1 cellular context compared by ENCODE assay signal in the genomic region with DNA sequence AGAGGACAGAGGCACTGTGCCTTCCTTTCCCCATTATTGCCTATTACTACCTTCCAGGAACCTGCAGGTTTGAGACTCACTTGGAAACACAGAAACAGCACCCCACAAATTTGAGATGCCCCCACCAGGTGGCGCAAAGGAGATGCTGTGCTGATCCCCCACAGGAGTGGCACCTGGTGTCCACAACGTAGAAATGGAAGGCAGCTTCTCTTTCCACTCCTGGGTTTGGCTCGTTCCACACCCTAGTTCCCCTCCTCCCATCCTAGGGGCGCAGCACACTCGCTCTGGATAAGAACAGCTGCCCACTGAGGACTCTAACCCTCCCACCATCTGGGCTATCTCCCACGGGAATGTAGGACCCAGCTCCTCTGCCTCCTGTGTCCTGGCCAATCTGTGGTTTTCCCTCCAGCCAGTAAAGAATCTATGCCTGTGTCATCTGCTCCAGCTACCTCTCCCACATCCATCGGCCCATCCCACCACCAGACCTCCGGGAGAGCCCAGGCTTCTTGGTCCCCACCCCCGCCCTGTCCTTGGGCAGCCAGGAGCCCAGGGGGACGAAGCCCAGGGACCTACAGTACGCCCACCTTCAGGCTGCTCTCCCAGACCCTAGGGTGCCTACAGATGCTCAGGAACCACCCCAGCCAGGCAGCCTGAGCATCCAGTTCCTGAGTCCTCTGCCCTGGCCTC.
TF ChIP-seq lines count a peak whose summit lies in the region.

No MANE protein-coding gene starts in this region.

TF ChIP-seq in HepG2, 621 proteins besides CTCF, POLR2A, EP300 and RAD21 (continues in another document):
- TF ChIP-seq GATAD2A (CRISPR knock-in tag; IDR thresholded peaks at IDR 0.05) (peak; percentile 58), ZNF451 (CRISPR knock-in tag; IDR thresholded peaks at IDR 0.05) (0 out of 2 replicates have a peak, but pooled peaks have one; percentile 18), SAP130 (CRISPR knock-in tag; IDR thresholded peaks at IDR 0.05; ENCODE audit: low read depth) (peak; percentile 59), ZNF333 (CRISPR knock-in tag; IDR thresholded peaks at IDR 0.05; ENCODE audit: borderline replicate concordance) (no peak), SMAD3 (CRISPR knock-in tag; IDR thresholded peaks at IDR 0.05) (0 out of 2 replicates have a peak, but pooled peaks have one; percentile 46), SMC3 (IDR thresholded peaks at IDR 0.05; ENCODE audit: low read length) (peak; percentile 95), ZNF264 (CRISPR knock-in tag; IDR thresholded peaks at IDR 0.05) (0 out of 2 replicates have a peak, but pooled peaks have one; percentile 24), KLF16 (CRISPR knock-in tag; IDR thresholded peaks at IDR 0.05) (0 out of 4 replicates have a peak, but pooled peaks of 1 of the 2 experiments have one; percentile 31), ZBTB1 (CRISPR knock-in tag; IDR thresholded peaks at IDR 0.05; ENCODE audit: borderline replicate concordance) (no peak), MIER3 (CRISPR knock-in tag; IDR thresholded peaks at IDR 0.05; ENCODE audit: borderline replicate concordance) (peak; percentile 34; the same call in 1 of the 2 replicates), ZNF761 (CRISPR knock-in tag; conservative IDR thresholded peaks at IDR 0.05) (0 out of 2 replicates have a peak, but pooled peaks have one; percentile 27), KDM2A (CRISPR knock-in tag; IDR thresholded peaks at IDR 0.05; ENCODE audit: borderline replicate concordance, low read depth) (peak; percentile 43; the same call in 1 of the 2 replicates), CBX5 (CRISPR knock-in tag; IDR thresholded peaks at IDR 0.05; ENCODE audit: borderline replicate concordance) (peak; percentile 23; the same call in 1 of the 2 replicates), ZNF17 (CRISPR knock-in tag; IDR thresholded peaks at IDR 0.05) (no peak), MAZ (IDR thresholded peaks at IDR 0.05; ENCODE audit: borderline replicate concordance, low read depth, low read length) (no peak; the same call in 1 of the 2 replicates), MAZ (CRISPR knock-in tag; IDR thresholded peaks at IDR 0.05; ENCODE audit: low read depth) (0 out of 2 replicates have a peak, but pooled peaks have one; percentile 21), MED1 (CRISPR knock-in tag; IDR thresholded peaks at IDR 0.05) (0 out of 2 replicates have a peak, but pooled peaks have one; percentile 26), MEIS2 (CRISPR knock-in tag; IDR thresholded peaks at IDR 0.05) (0 out of 2 replicates have a peak, but pooled peaks have one; percentile 14), ZBTB7B (CRISPR knock-in tag; IDR thresholded peaks at IDR 0.05) (0 out of 2 replicates have a peak, but pooled peaks have one; percentile 46), ZNF841 (CRISPR knock-in tag; IDR thresholded peaks at IDR 0.05; ENCODE audit: borderline replicate concordance) (no peak), YY1 (IDR thresholded peaks at IDR 0.05; ENCODE audit: insufficient read depth, insufficient replicate concordance, low read depth, low read length) (peak; percentile 29), CENPT (CRISPR knock-in tag; IDR thresholded peaks at IDR 0.05; ENCODE audit: low read depth) (0 out of 2 replicates have a peak, but pooled peaks have one; percentile 33), NR2C2 (CRISPR knock-in tag; IDR thresholded peaks at IDR 0.05; ENCODE audit: borderline replicate concordance) (0 out of 2 replicates have a peak, but pooled peaks have one; percentile 33), SSRP1 (CRISPR knock-in tag; IDR thresholded peaks at IDR 0.05) (no peak), ZNF274 (CRISPR knock-in tag; IDR thresholded peaks at IDR 0.05) (0 out of 2 replicates have a peak, but pooled peaks have one; percentile 10), ZNF891 (CRISPR knock-in tag; IDR thresholded peaks at IDR 0.05) (peak; percentile 46; the same call in 1 of the 2 replicates), ZNF556 (CRISPR knock-in tag; IDR thresholded peaks at IDR 0.05; ENCODE audit: borderline replicate concordance) (no peak), HOXA3 (CRISPR knock-in tag; IDR thresholded peaks at IDR 0.05) (peak; percentile 6; the same call in 1 of the 2 replicates)
- TF ChIP-seq, protein P1, sequence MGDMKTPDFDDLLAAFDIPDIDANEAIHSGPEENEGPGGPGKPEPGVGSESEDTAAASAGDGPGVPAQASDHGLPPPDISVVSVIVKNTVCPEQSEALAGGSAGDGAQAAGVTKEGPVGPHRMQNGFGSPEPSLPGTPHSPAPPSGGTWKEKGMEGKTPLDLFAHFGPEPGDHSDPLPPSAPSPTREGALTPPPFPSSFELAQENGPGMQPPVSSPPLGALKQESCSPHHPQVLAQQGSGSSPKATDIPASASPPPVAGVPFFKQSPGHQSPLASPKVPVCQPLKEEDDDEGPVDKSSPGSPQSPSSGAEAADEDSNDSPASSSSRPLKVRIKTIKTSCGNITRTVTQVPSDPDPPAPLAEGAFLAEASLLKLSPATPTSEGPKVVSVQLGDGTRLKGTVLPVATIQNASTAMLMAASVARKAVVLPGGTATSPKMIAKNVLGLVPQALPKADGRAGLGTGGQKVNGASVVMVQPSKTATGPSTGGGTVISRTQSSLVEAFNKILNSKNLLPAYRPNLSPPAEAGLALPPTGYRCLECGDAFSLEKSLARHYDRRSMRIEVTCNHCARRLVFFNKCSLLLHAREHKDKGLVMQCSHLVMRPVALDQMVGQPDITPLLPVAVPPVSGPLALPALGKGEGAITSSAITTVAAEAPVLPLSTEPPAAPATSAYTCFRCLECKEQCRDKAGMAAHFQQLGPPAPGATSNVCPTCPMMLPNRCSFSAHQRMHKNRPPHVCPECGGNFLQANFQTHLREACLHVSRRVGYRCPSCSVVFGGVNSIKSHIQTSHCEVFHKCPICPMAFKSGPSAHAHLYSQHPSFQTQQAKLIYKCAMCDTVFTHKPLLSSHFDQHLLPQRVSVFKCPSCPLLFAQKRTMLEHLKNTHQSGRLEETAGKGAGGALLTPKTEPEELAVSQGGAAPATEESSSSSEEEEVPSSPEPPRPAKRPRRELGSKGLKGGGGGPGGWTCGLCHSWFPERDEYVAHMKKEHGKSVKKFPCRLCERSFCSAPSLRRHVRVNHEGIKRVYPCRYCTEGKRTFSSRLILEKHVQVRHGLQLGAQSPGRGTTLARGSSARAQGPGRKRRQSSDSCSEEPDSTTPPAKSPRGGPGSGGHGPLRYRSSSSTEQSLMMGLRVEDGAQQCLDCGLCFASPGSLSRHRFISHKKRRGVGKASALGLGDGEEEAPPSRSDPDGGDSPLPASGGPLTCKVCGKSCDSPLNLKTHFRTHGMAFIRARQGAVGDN (CRISPR knock-in tag; IDR thresholded peaks at IDR 0.05): peak; percentile 40
- TF ChIP-seq, protein P2, sequence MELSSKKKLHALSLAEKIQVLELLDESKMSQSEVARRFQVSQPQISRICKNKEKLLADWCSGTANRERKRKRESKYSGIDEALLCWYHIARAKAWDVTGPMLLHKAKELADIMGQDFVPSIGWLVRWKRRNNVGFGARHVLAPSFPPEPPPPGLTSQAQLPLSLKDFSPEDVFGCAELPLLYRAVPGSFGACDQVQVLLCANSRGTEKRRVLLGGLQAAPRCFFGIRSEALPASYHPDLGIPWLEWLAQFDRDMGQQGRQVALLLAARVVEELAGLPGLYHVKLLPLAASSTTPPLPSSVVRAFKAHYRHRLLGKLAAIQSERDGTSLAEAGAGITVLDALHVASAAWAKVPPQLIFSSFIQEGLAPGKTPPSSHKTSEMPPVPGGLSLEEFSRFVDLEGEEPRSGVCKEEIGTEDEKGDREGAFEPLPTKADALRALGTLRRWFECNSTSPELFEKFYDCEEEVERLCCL (CRISPR knock-in tag; IDR thresholded peaks at IDR 0.05; ENCODE audit: borderline replicate concordance): no peak
- TF ChIP-seq, protein P3, sequence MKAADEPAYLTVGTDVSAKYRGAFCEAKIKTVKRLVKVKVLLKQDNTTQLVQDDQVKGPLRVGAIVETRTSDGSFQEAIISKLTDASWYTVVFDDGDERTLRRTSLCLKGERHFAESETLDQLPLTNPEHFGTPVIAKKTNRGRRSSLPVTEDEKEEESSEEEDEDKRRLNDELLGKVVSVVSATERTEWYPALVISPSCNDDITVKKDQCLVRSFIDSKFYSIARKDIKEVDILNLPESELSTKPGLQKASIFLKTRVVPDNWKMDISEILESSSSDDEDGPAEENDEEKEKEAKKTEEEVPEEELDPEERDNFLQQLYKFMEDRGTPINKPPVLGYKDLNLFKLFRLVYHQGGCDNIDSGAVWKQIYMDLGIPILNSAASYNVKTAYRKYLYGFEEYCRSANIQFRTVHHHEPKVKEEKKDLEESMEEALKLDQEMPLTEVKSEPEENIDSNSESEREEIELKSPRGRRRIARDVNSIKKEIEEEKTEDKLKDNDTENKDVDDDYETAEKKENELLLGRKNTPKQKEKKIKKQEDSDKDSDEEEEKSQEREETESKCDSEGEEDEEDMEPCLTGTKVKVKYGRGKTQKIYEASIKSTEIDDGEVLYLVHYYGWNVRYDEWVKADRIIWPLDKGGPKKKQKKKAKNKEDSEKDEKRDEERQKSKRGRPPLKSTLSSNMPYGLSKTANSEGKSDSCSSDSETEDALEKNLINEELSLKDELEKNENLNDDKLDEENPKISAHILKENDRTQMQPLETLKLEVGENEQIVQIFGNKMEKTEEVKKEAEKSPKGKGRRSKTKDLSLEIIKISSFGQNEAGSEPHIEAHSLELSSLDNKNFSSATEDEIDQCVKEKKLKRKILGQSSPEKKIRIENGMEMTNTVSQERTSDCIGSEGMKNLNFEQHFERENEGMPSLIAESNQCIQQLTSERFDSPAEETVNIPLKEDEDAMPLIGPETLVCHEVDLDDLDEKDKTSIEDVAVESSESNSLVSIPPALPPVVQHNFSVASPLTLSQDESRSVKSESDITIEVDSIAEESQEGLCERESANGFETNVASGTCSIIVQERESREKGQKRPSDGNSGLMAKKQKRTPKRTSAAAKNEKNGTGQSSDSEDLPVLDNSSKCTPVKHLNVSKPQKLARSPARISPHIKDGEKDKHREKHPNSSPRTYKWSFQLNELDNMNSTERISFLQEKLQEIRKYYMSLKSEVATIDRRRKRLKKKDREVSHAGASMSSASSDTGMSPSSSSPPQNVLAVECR (CRISPR knock-in tag; IDR thresholded peaks at IDR 0.05; ENCODE audit: borderline replicate concordance): peak; percentile 38; the same call in 1 of the 2 replicates
- TF ChIP-seq, protein P4, sequence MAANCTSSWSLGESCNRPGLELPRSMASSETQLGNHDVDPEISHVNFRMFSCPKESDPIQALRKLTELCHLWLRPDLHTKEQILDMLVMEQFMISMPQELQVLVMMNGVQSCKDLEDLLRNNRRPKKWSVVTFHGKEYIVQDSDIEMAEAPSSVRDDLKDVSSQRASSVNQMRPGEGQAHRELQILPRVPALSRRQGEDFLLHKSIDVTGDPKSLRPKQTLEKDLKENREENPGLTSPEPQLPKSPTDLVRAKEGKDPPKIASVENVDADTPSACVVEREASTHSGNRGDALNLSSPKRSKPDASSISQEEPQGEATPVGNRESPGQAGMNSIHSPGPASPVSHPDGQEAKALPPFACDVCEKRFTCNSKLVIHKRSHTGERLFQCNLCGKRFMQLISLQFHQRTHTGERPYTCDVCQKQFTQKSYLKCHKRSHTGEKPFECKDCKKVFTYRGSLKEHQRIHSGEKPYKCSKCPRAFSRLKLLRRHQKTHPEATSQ (CRISPR knock-in tag; IDR thresholded peaks at IDR 0.05; ENCODE audit: borderline replicate concordance): 0 out of 2 replicates have a peak, but pooled peaks have one; percentile 17
- TF ChIP-seq, protein P5, sequence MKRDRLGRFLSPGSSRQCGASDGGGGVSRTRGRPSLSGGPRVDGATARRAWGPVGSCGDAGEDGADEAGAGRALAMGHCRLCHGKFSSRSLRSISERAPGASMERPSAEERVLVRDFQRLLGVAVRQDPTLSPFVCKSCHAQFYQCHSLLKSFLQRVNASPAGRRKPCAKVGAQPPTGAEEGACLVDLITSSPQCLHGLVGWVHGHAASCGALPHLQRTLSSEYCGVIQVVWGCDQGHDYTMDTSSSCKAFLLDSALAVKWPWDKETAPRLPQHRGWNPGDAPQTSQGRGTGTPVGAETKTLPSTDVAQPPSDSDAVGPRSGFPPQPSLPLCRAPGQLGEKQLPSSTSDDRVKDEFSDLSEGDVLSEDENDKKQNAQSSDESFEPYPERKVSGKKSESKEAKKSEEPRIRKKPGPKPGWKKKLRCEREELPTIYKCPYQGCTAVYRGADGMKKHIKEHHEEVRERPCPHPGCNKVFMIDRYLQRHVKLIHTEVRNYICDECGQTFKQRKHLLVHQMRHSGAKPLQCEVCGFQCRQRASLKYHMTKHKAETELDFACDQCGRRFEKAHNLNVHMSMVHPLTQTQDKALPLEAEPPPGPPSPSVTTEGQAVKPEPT (CRISPR knock-in tag; IDR thresholded peaks at IDR 0.05; ENCODE audit: low read depth): 0 out of 2 replicates have a peak, but pooled peaks have one; percentile 41
- TF ChIP-seq, protein P6, sequence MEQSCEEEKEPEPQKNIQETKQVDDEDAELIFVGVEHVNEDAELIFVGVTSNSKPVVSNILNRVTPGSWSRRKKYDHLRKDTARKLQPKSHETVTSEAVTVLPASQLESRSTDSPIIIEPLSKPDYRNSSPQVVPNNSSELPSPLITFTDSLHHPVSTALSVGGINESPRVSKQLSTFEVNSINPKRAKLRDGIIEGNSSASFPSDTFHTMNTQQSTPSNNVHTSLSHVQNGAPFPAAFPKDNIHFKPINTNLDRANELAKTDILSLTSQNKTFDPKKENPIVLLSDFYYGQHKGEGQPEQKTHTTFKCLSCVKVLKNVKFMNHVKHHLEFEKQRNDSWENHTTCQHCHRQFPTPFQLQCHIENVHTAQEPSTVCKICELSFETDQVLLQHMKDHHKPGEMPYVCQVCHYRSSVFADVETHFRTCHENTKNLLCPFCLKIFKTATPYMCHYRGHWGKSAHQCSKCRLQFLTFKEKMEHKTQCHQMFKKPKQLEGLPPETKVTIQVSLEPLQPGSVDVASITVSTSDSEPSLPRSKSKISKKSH (CRISPR knock-in tag; IDR thresholded peaks at IDR 0.05; ENCODE audit: borderline replicate concordance): 0 out of 2 replicates have a peak, but pooled peaks have one; percentile 40
- TF ChIP-seq, protein P7, sequence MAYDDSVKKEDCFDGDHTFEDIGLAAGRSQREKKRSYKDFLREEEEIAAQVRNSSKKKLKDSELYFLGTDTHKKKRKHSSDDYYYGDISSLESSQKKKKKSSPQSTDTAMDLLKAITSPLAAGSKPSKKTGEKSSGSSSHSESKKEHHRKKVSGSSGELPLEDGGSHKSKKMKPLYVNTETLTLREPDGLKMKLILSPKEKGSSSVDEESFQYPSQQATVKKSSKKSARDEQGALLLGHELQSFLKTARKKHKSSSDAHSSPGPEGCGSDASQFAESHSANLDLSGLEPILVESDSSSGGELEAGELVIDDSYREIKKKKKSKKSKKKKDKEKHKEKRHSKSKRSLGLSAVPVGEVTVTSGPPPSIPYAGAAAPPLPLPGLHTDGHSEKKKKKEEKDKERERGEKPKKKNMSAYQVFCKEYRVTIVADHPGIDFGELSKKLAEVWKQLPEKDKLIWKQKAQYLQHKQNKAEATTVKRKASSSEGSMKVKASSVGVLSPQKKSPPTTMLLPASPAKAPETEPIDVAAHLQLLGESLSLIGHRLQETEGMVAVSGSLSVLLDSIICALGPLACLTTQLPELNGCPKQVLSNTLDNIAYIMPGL (CRISPR knock-in tag; IDR thresholded peaks at IDR 0.05; ENCODE audit: borderline replicate concordance in 1 of 2, low read depth in 1 of 2): peak in 1 of 2 experiments; percentile 64; a peak in 1 of 4 replicates
- TF ChIP-seq, protein P8, sequence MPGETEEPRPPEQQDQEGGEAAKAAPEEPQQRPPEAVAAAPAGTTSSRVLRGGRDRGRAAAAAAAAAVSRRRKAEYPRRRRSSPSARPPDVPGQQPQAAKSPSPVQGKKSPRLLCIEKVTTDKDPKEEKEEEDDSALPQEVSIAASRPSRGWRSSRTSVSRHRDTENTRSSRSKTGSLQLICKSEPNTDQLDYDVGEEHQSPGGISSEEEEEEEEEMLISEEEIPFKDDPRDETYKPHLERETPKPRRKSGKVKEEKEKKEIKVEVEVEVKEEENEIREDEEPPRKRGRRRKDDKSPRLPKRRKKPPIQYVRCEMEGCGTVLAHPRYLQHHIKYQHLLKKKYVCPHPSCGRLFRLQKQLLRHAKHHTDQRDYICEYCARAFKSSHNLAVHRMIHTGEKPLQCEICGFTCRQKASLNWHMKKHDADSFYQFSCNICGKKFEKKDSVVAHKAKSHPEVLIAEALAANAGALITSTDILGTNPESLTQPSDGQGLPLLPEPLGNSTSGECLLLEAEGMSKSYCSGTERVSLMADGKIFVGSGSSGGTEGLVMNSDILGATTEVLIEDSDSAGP (CRISPR knock-in tag; IDR thresholded peaks at IDR 0.05; ENCODE audit: borderline replicate concordance): peak; percentile 15; the same call in 1 of the 2 replicates
